ENCODE assay signal across 8 cellular contexts in the genomic region with DNA sequence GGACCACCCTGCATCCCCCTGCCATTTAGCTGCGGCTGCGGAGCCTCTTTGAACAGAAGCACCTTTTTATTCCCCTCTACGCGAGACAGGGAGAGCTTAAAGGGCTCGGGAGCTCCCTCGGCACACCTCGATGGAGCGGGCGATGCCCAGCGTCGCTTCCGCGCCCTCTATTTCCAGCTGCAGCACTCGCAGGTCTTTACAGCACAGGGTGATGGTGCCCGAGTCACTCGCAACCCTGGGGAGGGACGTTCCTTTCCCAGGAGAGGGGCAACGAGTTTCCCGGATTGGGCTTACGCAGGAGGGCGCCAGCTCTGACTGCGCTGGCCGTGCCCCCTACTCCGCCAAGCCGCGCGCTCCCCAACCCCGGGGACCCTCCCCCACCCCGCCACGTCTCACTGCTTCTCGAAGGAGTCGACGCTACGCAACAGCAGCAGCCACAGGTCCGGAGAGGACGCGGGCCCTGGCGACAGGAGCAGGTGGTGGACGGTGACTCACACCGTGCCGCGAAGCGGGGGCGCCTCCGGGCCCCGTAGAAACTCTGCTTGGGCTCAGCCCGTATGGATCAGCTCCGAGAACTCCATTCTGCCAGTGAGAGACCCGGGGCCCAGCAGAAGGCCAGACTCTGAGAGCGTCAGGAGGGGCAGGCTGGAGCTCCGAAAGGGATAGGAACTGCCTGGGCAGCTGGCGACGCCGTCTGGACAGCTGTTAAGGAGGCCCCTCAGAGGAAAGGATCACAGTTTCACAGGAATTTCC. TPM values are rescaled to one million over a fixed set of nuclear protein-coding genes. Genes with fewer than 3 reads are reported as not detected.
A peak's percentile ranks its signal among the peaks of the same experiment; 100 is the strongest.
DNase-seq lines count a peak whose midpoint lies in the region; ATAC-seq, FAIRE-seq and TF ChIP-seq lines count a peak whose summit lies in the region.

No MANE protein-coding gene starts in this region.

- no peaks in the 10 kb centered on the region for H3K27me3 ChIP-seq in aorta (ENCODE audit: control insufficient read depth in 1 of 2, insufficient read depth in 2 of 2, low read length in 1 of 2)

- no peak for FAIRE-seq in frontal cortex (lab: Jason Lieb, UNC)

- H3K36me3 Mint-ChIP-seq in nephron progenitor cell (ENCODE audit: low read depth): peaks cover 2% of the 10 kb centered on the region

- no peaks in the 10 kb centered on the region for H3K9me3 Mint-ChIP-seq in nephron progenitor cell

- WGBS in aorta, 2 donors: 0 to 1% methylated on average over 54 of the region's 54 CpGs

- no peak for DNase-seq in AG09309 (ENCODE audit: low read depth)
- peak; percentile 78 for DNase-seq in GM13976 (ENCODE audit: low spot score)
- peak; percentile 48 for DNase-seq in NCI-H146 treated with DMSO at 0.1 percent for 48 hours (lab: John Stamatoyannopoulos, UW; ENCODE audit: unreplicated experiment)
- peak; percentile 65 to 67 for DNase-seq in activated T-cell treated with anti-CD3 and anti-CD28 coated beads, Interleukin-2, amount 50 U/mL, for 48 hours
- peak; percentile 72 to 73 for DNase-seq in frontal cortex (ENCODE audit: low spot score in 2 of 2)
- DNase-seq in nephron progenitor cell: peak; percentile 74
- DNase-seq in aorta: peak; percentile 78 to 91
- no peak for DNase-seq in GDM1 (lab: John Stamatoyannopoulos, UW)

- H3K27me3 Mint-ChIP-seq in nephron progenitor cell (ENCODE audit: low read depth, poor library complexity): peaks cover 7% of the 10 kb centered on the region

- peak overlapping the region; percentile 87 for H3K4me3 Mint-ChIP-seq in nephron progenitor cell

- peak; percentile 77 for ATAC-seq in aorta (ENCODE audit: low FRiP score)

- intact Hi-C loops in aorta (cut with DNase I): loop anchor here in 1 of 2 donors (1.0 kb wide), 1 partner anchor 19 kb away; the partner anchor contains the start of genes EIF3I and TMEM234

- TF ChIP-seq CTCF in AG09309 (IDR thresholded peaks at IDR 0.05; ENCODE audit: control insufficient read depth, insufficient read depth, low read depth, low read length, missing control alignments) (peak; percentile 9), GM13976 (IDR thresholded peaks at IDR 0.05; ENCODE audit: borderline replicate concordance, control extremely low read depth, extremely low read depth, insufficient read depth, missing control alignments) (no peak), nephron progenitor cell (IDR thresholded peaks at IDR 0.05) (no peak)

- peak overlapping the region; percentile 67 for H3K4me3 ChIP-seq in AG09309 (ENCODE audit: control insufficient read depth, low read depth, low read length)
- peak overlapping the region; percentile 39 to 40 for H3K4me3 ChIP-seq in aorta (ENCODE audit: low read length in 2 of 2)

- H3K4me1 Mint-ChIP-seq in nephron progenitor cell: peaks cover 37% of the 10 kb centered on the region

- in situ Hi-C loops in GM13976 (cut with MboI; ENCODE audit: low sequenced_read_pairs, unreplicated experiment): no loop called here

- H3K27ac Mint-ChIP-seq in nephron progenitor cell: no peak overlapping the region

- H3K4me1 ChIP-seq in aorta (ENCODE audit: control insufficient read depth in 1 of 2, insufficient read depth in 2 of 2, low read length in 2 of 2): no peaks in the 10 kb centered on the region

- H3K9me3 ChIP-seq in aorta (ENCODE audit: control insufficient read depth, low read length): no peaks in the 10 kb centered on the region

- H3K36me3 ChIP-seq in aorta (ENCODE audit: control insufficient read depth in 1 of 2, insufficient read depth in 2 of 2, low read length in 1 of 2): no peaks in the 10 kb centered on the region

- H3K27ac ChIP-seq in aorta (ENCODE audit: low read depth in 1 of 2, low read length in 2 of 2): peak overlapping the region; percentile 31 to 59

RNA-seq across cellular contexts. Expression of gene FAM167B, which starts 5.8 kb away (rescaled TPM):
- total RNA-seq in frontal cortex: 0.41 TPM
- 10 to 100 TPM in 1 of 2 donors, 1 to 10 TPM in 1; 9.6 to 11.8 TPM for total RNA-seq in aorta
- polyA plus RNA-seq in aorta: 1 to 10 TPM; 3.6 to 3.8 TPM

RNA-seq across cellular contexts. Expression of gene LCK, which starts 9.9 kb away (rescaled TPM):
- total RNA-seq in frontal cortex (not detected), aorta (1 to 10 TPM; 2.4 to 4.6 TPM)
- 1 to 10 TPM in 1 of 2 donors, under 1 TPM in 1; 0.18 to 1.6 TPM for polyA plus RNA-seq in aorta

RNA-seq across cellular contexts. Expression of gene EIF3I, which starts 19.0 kb away (rescaled TPM):
- 98.6 TPM for total RNA-seq in frontal cortex
- 100 to 1,000 TPM; 102 to 108 TPM for total RNA-seq in aorta
- 100 to 1,000 TPM; 127 to 141 TPM for polyA plus RNA-seq in aorta

RNA-seq across cellular contexts. Expression of gene TMEM234, which starts 19.0 kb away (rescaled TPM):
- total RNA-seq in frontal cortex (12.2 TPM), aorta (10 to 100 TPM; 18.0 to 24.3 TPM)
- 10 to 100 TPM; 10.4 to 21.0 TPM for polyA plus RNA-seq in aorta

RNA-seq across cellular contexts. Expression of gene DCDC2B, which starts 32.3 kb away (rescaled TPM):
- total RNA-seq in frontal cortex (not detected), aorta (not detected)
- not detected for polyA plus RNA-seq in aorta

Comparison
In these comparisons a context has a peak if more than half of its experiments do, and no peak if none do; other contexts are left out.
1. DNase-seq: peak in GM13976 (single experiment), NCI-H146 treated with DMSO at 0.1 percent for 48 hours (single experiment), activated T-cell treated with anti-CD3 and anti-CD28 coated beads, Interleukin-2, amount 50 U/mL, for 48 hours (2 of 2), frontal cortex (2 of 2), nephron progenitor cell (single experiment) and aorta (2 of 2); none in AG09309 (single experiment) and GDM1 (single experiment).